In genomic region chr9:77793909-77794308, GRCh38 we compare ENCODE assay signal across 10 cellular contexts.
A peak's percentile ranks its signal among the peaks of the same experiment; 100 is the strongest.
DNase-seq lines count a peak whose midpoint lies in the region; ATAC-seq, FAIRE-seq and TF ChIP-seq lines count a peak whose summit lies in the region.
"Had no signal": no experiment of that assay in that cellular context is flagged by ENCODE, and none has a peak within 500 bp of the region (broad histone marks: within the 10 kb centered on the region; RNA-seq: fewer than 3 reads in every experiment).

No MANE protein-coding gene starts in this region.

- H3K36me3 ChIP-seq in RWPE2 (ENCODE audit: low read depth) (peaks cover 27% of the 10 kb centered on the region), small intestine (ENCODE audit: control insufficient read depth in 2 of 2, insufficient read depth in 2 of 2, low read length in 2 of 2) (no peaks in the 10 kb centered on the region)
- H3K36me3 ChIP-seq: prostate gland had no signal

- no peaks in the 10 kb centered on the region for H3K27me3 ChIP-seq in RWPE2 (ENCODE audit: insufficient read depth, poor library complexity, severe bottlenecking)
- no peaks in the 10 kb centered on the region for H3K27me3 ChIP-seq in small intestine (ENCODE audit: control insufficient read depth in 2 of 2, insufficient read depth in 2 of 2, low read length in 2 of 2)

- DNase-seq in H4 (ENCODE audit: low spot score) (peak; percentile 56), RWPE2 (ENCODE audit: low spot score) (no peak), fibroblast of peridontal ligament (ENCODE audit: extremely low read depth) (peak; percentile 55), small intestine (peak; percentile 25), T-helper 9 cell (no peak), epidermal melanocyte (ENCODE audit: insufficient read length, low spot score) (no peak)
- DNase-seq: NCI-H446 had no signal

- H3K9me3 ChIP-seq in RWPE2 (ENCODE audit: severe bottlenecking) = no peaks in the 10 kb centered on the region
- H3K9me3 ChIP-seq in small intestine (ENCODE audit: control insufficient read depth, low read depth) = no peaks in the 10 kb centered on the region
- H3K9me3 ChIP-seq: prostate gland had no signal

- no peak overlapping the region for H3K4me3 ChIP-seq in RWPE2 (ENCODE audit: severe bottlenecking)
- H3K4me3 ChIP-seq in small intestine (ENCODE audit: low read depth in 1 of 2, low read length in 2 of 2) = no peak overlapping the region
- H3K4me3 ChIP-seq: prostate gland had no signal

- no peak for TF ChIP-seq CTCF in RWPE2 (IDR thresholded peaks at IDR 0.05; ENCODE audit: poor library complexity, severe bottlenecking)

- ATAC-seq in RWPE2 (ENCODE audit: low read depth) (peak; percentile 67), GM18867 (IDR thresholded peaks at IDR 0.05; ENCODE audit: unreplicated experiment) (no peak), GM21423 (IDR thresholded peaks at IDR 0.05; ENCODE audit: unreplicated experiment) (no peak)

- FAIRE-seq in small intestine (lab: Jason Lieb, UNC) = peak; percentile 61

- 58 to 85% (median 80%) methylated on average over 2 of the region's 2 CpGs for WGBS in small intestine, 3 donors

- H3K27ac ChIP-seq in RWPE2 (ENCODE audit: poor library complexity, severe bottlenecking) (no peak overlapping the region), small intestine (ENCODE audit: low read depth in 1 of 2, low read length in 1 of 2) (no peak overlapping the region)
- H3K27ac ChIP-seq: prostate gland had no signal

- H3K4me1 ChIP-seq in RWPE2 (ENCODE audit: insufficient read depth, poor library complexity, severe bottlenecking) = peaks cover 14% of the 10 kb centered on the region
- H3K4me1 ChIP-seq in small intestine (ENCODE audit: control insufficient read depth in 2 of 2, insufficient read depth in 1 of 2, low read depth in 1 of 2, low read length in 1 of 2) = no peaks in the 10 kb centered on the region
- H3K4me1 ChIP-seq: prostate gland had no signal

Comparison
In these comparisons a context has a peak if more than half of its experiments do, and no peak if none do; other contexts are left out.
1. DNase-seq: peak in H4 (single experiment), fibroblast of peridontal ligament (single experiment) and small intestine (single experiment); none in RWPE2 (single experiment), T-helper 9 cell (single experiment) and epidermal melanocyte (single experiment).